1 cellular context compared by ENCODE assay signal in the genomic region with DNA sequence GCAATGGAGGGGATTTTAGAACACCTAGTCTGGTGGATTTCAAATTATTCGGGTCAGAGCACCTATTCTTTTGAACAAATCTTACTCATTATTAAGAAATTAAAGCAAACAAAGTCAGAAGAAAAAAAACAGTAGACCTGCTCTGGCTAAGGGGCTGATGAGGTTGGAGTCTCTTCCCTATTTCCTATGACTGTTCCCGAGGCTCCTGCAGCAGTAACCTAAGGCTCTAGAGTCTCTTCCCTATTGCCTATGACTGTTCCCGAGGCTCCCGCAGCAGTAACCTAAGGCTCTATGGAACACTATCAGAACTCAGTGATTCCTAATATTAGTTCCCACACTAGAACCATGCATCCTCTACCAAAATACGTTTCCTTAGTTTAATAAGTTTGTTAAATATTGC.
TF ChIP-seq lines count a peak whose summit lies in the region.

No MANE protein-coding gene starts in this region.

TF ChIP-seq in SK-N-SH, 30 proteins besides CTCF, POLR2A, EP300 and RAD21:
- no peak for TF ChIP-seq POLR2AphosphoS5 (IDR thresholded peaks at IDR 0.05; ENCODE audit: low read depth, low read length)
- TF ChIP-seq, protein P1, sequence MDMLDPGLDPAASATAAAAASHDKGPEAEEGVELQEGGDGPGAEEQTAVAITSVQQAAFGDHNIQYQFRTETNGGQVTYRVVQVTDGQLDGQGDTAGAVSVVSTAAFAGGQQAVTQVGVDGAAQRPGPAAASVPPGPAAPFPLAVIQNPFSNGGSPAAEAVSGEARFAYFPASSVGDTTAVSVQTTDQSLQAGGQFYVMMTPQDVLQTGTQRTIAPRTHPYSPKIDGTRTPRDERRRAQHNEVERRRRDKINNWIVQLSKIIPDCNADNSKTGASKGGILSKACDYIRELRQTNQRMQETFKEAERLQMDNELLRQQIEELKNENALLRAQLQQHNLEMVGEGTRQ (IDR thresholded peaks at IDR 0.05; ENCODE audit: borderline replicate concordance, low read depth, low read length) = no peak
- TF ChIP-seq, protein P2, sequence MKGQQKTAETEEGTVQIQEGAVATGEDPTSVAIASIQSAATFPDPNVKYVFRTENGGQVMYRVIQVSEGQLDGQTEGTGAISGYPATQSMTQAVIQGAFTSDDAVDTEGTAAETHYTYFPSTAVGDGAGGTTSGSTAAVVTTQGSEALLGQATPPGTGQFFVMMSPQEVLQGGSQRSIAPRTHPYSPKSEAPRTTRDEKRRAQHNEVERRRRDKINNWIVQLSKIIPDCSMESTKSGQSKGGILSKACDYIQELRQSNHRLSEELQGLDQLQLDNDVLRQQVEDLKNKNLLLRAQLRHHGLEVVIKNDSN (IDR thresholded peaks at IDR 0.05; ENCODE audit: borderline replicate concordance, low read depth) = no peak
- TF ChIP-seq, protein P3, sequence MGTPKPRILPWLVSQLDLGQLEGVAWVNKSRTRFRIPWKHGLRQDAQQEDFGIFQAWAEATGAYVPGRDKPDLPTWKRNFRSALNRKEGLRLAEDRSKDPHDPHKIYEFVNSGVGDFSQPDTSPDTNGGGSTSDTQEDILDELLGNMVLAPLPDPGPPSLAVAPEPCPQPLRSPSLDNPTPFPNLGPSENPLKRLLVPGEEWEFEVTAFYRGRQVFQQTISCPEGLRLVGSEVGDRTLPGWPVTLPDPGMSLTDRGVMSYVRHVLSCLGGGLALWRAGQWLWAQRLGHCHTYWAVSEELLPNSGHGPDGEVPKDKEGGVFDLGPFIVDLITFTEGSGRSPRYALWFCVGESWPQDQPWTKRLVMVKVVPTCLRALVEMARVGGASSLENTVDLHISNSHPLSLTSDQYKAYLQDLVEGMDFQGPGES (IDR thresholded peaks at IDR 0.05; ENCODE audit: low read depth, low read length) = no peak
